In genomic region chr11:128718064-128718463, GRCh38 we compare ENCODE assay signal across 11 cellular contexts. TPM values are rescaled to one million over a fixed set of nuclear protein-coding genes. Genes with fewer than 3 reads are reported as not detected.
DNase-seq lines count a peak whose midpoint lies in the region; ATAC-seq, FAIRE-seq and TF ChIP-seq lines count a peak whose summit lies in the region.
"Had no signal": no experiment of that assay in that cellular context is flagged by ENCODE, and none has a peak within 500 bp of the region (broad histone marks: within the 10 kb centered on the region; RNA-seq: fewer than 3 reads in every experiment).

No MANE protein-coding gene starts in this region.

- H3K4me1 Mint-ChIP-seq in activated CD4-positive, alpha-beta T cell treated with anti-CD3 and anti-CD28 coated beads, Interleukin-2, amount 10 ng/mL, durations not matched to agents 24 days and 14 days = peaks cover 91% of the 10 kb centered on the region
- peaks cover 100% of the 10 kb centered on the region in 3 donors for H3K4me1 Mint-ChIP-seq in T-cell
- peaks cover 98% of the 10 kb centered on the region for H3K4me1 Mint-ChIP-seq in stimulated activated naive CD8-positive, alpha-beta T cell treated with anti-CD3 and anti-CD28 coated beads, Interleukin-15, amount 100 ng/mL, for 72 hours

- no peaks in the 10 kb centered on the region for H4K20me1 ChIP-seq in hepatocyte (ENCODE audit: insufficient read depth, poor library complexity, severe bottlenecking)

- POLR2A ChIA-PET in T-cell (lab: Charles Lee) = interaction anchor here in 1 of 2 donors (1.2 kb wide), 1 partner anchor 11 kb away, joined by 3 read pairs; no protein-coding TSS in a partner anchor

- H3K4me3 ChIP-seq in hepatocyte = no peak overlapping the region
- H3K4me3 ChIP-seq: A549, SK-N-MC had no signal

- ATAC-seq in T-cell (replicated peaks in 1 of 4) = no peak
- ATAC-seq in stimulated activated naive CD8-positive, alpha-beta T cell treated with anti-CD3 and anti-CD28 coated beads, Interleukin-15, amount 100 ng/mL, for 72 hours = no peak
- ATAC-seq: A549 had no signal

- H3K9me3 Mint-ChIP-seq in activated CD4-positive, alpha-beta T cell treated with anti-CD3 and anti-CD28 coated beads, Interleukin-2, amount 10 ng/mL, durations not matched to agents 24 days and 14 days = no peaks in the 10 kb centered on the region
- H3K9me3 Mint-ChIP-seq in T-cell = no peaks in the 10 kb centered on the region
- no peaks in the 10 kb centered on the region for H3K9me3 Mint-ChIP-seq in stimulated activated naive CD8-positive, alpha-beta T cell treated with anti-CD3 and anti-CD28 coated beads, Interleukin-15, amount 100 ng/mL, for 72 hours

- 83% methylated on average over 3 of the region's 3 CpGs for WGBS in hepatocyte (ENCODE audit: low lambda C conversion rate, missing lambda C conversion rate)

- CTCF ChIA-PET in T-cell (lab: Charles Lee) = interaction anchor here in 1 of 2 donors (3.1 kb wide), 1 partner anchor 18 kb away, joined by 11 read pairs; no protein-coding TSS in a partner anchor

- H3K9me3 ChIP-seq in hepatocyte (ENCODE audit: low read depth) = no peaks in the 10 kb centered on the region
- H3K9me3 ChIP-seq: A549 had no signal

- no peaks in the 10 kb centered on the region for H3K79me2 ChIP-seq in hepatocyte

- peak overlapping the region; percentile 68 for H3K4me3 Mint-ChIP-seq in activated CD4-positive, alpha-beta T cell treated with anti-CD3 and anti-CD28 coated beads, Interleukin-2, amount 10 ng/mL, durations not matched to agents 24 days and 14 days
- H3K4me3 Mint-ChIP-seq in T-cell = peak overlapping the region; percentile 66 to 82 (median 68)
- peak overlapping the region; percentile 85 to 93 for H3K4me3 Mint-ChIP-seq in stimulated activated naive CD8-positive, alpha-beta T cell treated with anti-CD3 and anti-CD28 coated beads, Interleukin-15, amount 100 ng/mL, for 72 hours

- peaks cover 36% of the 10 kb centered on the region for H3K4me1 ChIP-seq in hepatocyte (ENCODE audit: insufficient read depth)
- H3K4me1 ChIP-seq: A549 had no signal

- DNase-seq in activated CD4-positive, alpha-beta T cell treated with anti-CD3 and anti-CD28 coated beads, Interleukin-2, amount 10 ng/mL, durations not matched to agents 24 days and 14 days = no peak
- no peak for DNase-seq in activated CD4-positive, alpha-beta T cell treated with anti-CD3 and anti-CD28 coated beads, Interleukin-2, amount 50 U/mL, for 48 hours
- no peak for DNase-seq in T-cell
- DNase-seq in hepatocyte (ENCODE audit: low spot score) = no peak
- DNase-seq in stimulated activated naive CD8-positive, alpha-beta T cell treated with anti-CD3 and anti-CD28 coated beads, Interleukin-15, amount 100 ng/mL, for 72 hours = no peak
- no peak for DNase-seq in NCI-H1436 (lab: John Stamatoyannopoulos, UW)
- DNase-seq in inferior parietal cortex (ENCODE audit: extremely low spot score) = no peak
- DNase-seq in D721Med (ENCODE audit: insufficient read length, low spot score) = no peak
- DNase-seq: NCI-H2227 treated with DMSO at 0.1 percent for 48 hours had no signal

- no peaks in the 10 kb centered on the region for H3K27me3 ChIP-seq in hepatocyte

- H3K36me3 Mint-ChIP-seq in activated CD4-positive, alpha-beta T cell treated with anti-CD3 and anti-CD28 coated beads, Interleukin-2, amount 10 ng/mL, durations not matched to agents 24 days and 14 days (ENCODE audit: low read depth) = peaks cover 12% of the 10 kb centered on the region
- H3K36me3 Mint-ChIP-seq in T-cell = peaks cover 3% of the 10 kb centered on the region

- H3K27ac ChIP-seq in hepatocyte = peak overlapping the region; percentile 95
- H3K27ac ChIP-seq: A549, SK-N-MC had no signal

- peak overlapping the region; percentile 93 for H3K27ac Mint-ChIP-seq in activated CD4-positive, alpha-beta T cell treated with anti-CD3 and anti-CD28 coated beads, Interleukin-2, amount 10 ng/mL, durations not matched to agents 24 days and 14 days
- H3K27ac Mint-ChIP-seq in T-cell = peak overlapping the region; percentile 98 to 100
- H3K27ac Mint-ChIP-seq in stimulated activated naive CD8-positive, alpha-beta T cell treated with anti-CD3 and anti-CD28 coated beads, Interleukin-15, amount 100 ng/mL, for 72 hours = peak overlapping the region; percentile 72 to 100

- H3K36me3 ChIP-seq in hepatocyte (replicated peaks; ENCODE audit: insufficient read depth, low read depth) = no peaks in the 10 kb centered on the region

- H2AFZ ChIP-seq in hepatocyte = no peak overlapping the region

- TF ChIP-seq CTCF in hepatocyte (IDR thresholded peaks at IDR 0.05; ENCODE audit: poor library complexity) (no peak), D721Med (IDR thresholded peaks at IDR 0.05; ENCODE audit: insufficient read depth, missing control alignments) (no peak)

- no peak overlapping the region for H3K4me2 ChIP-seq in hepatocyte
- H3K4me2 ChIP-seq: A549 had no signal

- no peaks in the 10 kb centered on the region for H3K9me2 ChIP-seq in hepatocyte (replicated peaks; ENCODE audit: insufficient read depth)

- FAIRE-seq in D721Med (lab: Jason Lieb, UNC) = no peak
- FAIRE-seq: A549 had no signal

- H3K27me3 Mint-ChIP-seq in activated CD4-positive, alpha-beta T cell treated with anti-CD3 and anti-CD28 coated beads, Interleukin-2, amount 10 ng/mL, durations not matched to agents 24 days and 14 days = no peaks in the 10 kb centered on the region
- no peaks in the 10 kb centered on the region for H3K27me3 Mint-ChIP-seq in T-cell
- H3K27me3 Mint-ChIP-seq in stimulated activated naive CD8-positive, alpha-beta T cell treated with anti-CD3 and anti-CD28 coated beads, Interleukin-15, amount 100 ng/mL, for 72 hours = no peaks in the 10 kb centered on the region

- intact Hi-C loops in activated CD4-positive, alpha-beta T cell treated with anti-CD3 and anti-CD28 coated beads, Interleukin-2, amount 10 ng/mL, durations not matched to agents 24 days and 14 days (cut with micrococcal nuclease) = no loop called here

RNA-seq across cellular contexts. Expression of gene FLI1, which starts 24.2 kb away (rescaled TPM):
- total RNA-seq in activated CD4-positive, alpha-beta T cell treated with anti-CD3 and anti-CD28 coated beads, Interleukin-2, amount 10 ng/mL, durations not matched to agents 24 days and 14 days = 35.3 and 36.5 TPM in 2 replicates
- total RNA-seq in T-cell (100 to 1,000 TPM in 2 of 5 donors, 10 to 100 TPM in 3; 87.0 to 114 (median 94.6) TPM), hepatocyte (3.7 and 8.5 TPM in 2 replicates)
- polyA plus RNA-seq in hepatocyte = 1.4 and 2.4 TPM in 2 replicates
